Comparison of ENCODE assay signal across 1 cellular context in genomic region chr20:35901678-35902544, GRCh38.
TF ChIP-seq lines count a peak whose summit lies in the region.

No MANE protein-coding gene starts in this region.

TF ChIP-seq in SK-N-SH, 30 proteins besides CTCF, POLR2A, EP300 and RAD21 (continued from another document):
- TF ChIP-seq NRF1 (IDR thresholded peaks at IDR 0.05; ENCODE audit: low read depth, low read length) (no peak), USF1 (IDR thresholded peaks at IDR 0.05; ENCODE audit: borderline replicate concordance, low read depth) (no peak), USF2 (IDR thresholded peaks at IDR 0.05; ENCODE audit: borderline replicate concordance, low read depth, low read length) (no peak), RCOR1 (IDR thresholded peaks at IDR 0.05; ENCODE audit: low read length) (no peak), GATA2 (CRISPR knock-in tag; IDR thresholded peaks at IDR 0.05) (no peak), EZH2phosphoT487 (IDR thresholded peaks at IDR 0.05; ENCODE audit: borderline replicate concordance, low read depth) (no peak)
